Comparison of ENCODE assay signal across 25 cellular contexts in the genomic region with DNA sequence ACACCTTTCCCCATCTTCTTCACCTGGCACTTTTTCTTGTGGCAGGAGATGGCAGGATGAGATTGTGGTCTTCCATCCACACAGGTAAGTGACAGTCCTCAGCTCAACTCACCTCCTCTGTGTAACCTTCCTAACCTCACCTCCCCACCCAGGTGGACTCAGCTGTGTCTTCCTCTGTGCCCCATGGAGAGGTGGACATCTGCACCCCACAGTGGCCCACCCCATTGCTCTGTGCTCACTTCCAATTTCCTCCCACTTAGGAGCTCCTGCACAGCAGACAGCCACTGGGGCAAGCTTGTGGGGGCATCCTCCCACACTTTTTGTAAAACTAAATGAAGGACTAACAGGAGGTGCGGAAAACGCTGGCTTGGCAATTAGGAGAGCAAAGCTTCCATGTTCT.
"Had no signal": no experiment of that assay in that cellular context is flagged by ENCODE, and none has a peak within 500 bp of the region (broad histone marks: within the 10 kb centered on the region; RNA-seq: fewer than 3 reads in every experiment).

No MANE protein-coding gene starts in this region.

- H3K27ac Mint-ChIP-seq: mesothelial cell of epicardium; nephron; progenitor cell of endocrine pancreas; stimulated activated memory B cell treated with anti-CD40 and anti-IgM and Interleukin-4, amounts not matched to agents 10 μg/mL and 1 μg/mL and 100 μg/mL, for 72 hours; type B pancreatic cell had no signal

- DNase-seq: hippocampal formation; kidney; left colon; left lung; lower lobe of right lung; mammary epithelial cell; mesendoderm; naive B cell; occipital lobe; ovary; right lobe of liver; stimulated activated CD4-positive, alpha-beta T cell treated with anti-CD3 and anti-CD28 coated beads, Interleukin-1b, Interleukin-23, amount 100 ng/mL, for 48 hours; stimulated activated CD4-positive, alpha-beta T cell treated with anti-CD3 and anti-CD28 coated beads, Interleukin-2, amount 100 ng/mL, for 48 hours; stimulated activated CD4-positive, alpha-beta T cell treated with anti-CD3 and anti-CD28 coated beads, Interleukin-4, amount 100 ng/mL, for 4 hours; stimulated activated CD8-positive, alpha-beta memory T cell treated with anti-CD3 and anti-CD28 coated beads, Interleukin-4, amount 100 ng/mL, for 48 hours; stimulated activated naive CD4-positive, alpha-beta T cell treated with Interleukin-2 at 50 U/mL for 16 hours; stimulated activated naive CD8-positive, alpha-beta T cell treated with anti-CD3 and anti-CD28 coated beads, Interleukin-15, amount 100 ng/mL, for 72 hours; substantia nigra; uterus had no signal

- H3K4me1 Mint-ChIP-seq: mesothelial cell of epicardium, nephron, neural progenitor cell had no signal

- H3K9me3 Mint-ChIP-seq: mesothelial cell of epicardium, type B pancreatic cell had no signal

- ATAC-seq: left colon; left lung; lower lobe of right lung; right lobe of liver; stimulated activated naive CD8-positive, alpha-beta T cell treated with anti-CD3 and anti-CD28 coated beads, Interleukin-15, amount 100 ng/mL, for 72 hours had no signal

- H3K4me3 Mint-ChIP-seq: mesothelial cell of epicardium; nephron; neural progenitor cell; stimulated activated memory B cell treated with anti-CD40 and anti-IgM and Interleukin-4, amounts not matched to agents 10 μg/mL and 1 μg/mL and 100 μg/mL, for 72 hours; stimulated activated naive CD8-positive, alpha-beta T cell treated with anti-CD3 and anti-CD28 coated beads, Interleukin-15, amount 100 ng/mL, for 72 hours; type B pancreatic cell had no signal

- H3K36me3 Mint-ChIP-seq: mesothelial cell of epicardium; neural progenitor cell; stimulated activated memory B cell treated with anti-CD40 and anti-IgM and Interleukin-4, amounts not matched to agents 10 μg/mL and 1 μg/mL and 100 μg/mL, for 72 hours; type B pancreatic cell had no signal
